ENCODE assay signal across 28 cellular contexts in the genomic region with DNA sequence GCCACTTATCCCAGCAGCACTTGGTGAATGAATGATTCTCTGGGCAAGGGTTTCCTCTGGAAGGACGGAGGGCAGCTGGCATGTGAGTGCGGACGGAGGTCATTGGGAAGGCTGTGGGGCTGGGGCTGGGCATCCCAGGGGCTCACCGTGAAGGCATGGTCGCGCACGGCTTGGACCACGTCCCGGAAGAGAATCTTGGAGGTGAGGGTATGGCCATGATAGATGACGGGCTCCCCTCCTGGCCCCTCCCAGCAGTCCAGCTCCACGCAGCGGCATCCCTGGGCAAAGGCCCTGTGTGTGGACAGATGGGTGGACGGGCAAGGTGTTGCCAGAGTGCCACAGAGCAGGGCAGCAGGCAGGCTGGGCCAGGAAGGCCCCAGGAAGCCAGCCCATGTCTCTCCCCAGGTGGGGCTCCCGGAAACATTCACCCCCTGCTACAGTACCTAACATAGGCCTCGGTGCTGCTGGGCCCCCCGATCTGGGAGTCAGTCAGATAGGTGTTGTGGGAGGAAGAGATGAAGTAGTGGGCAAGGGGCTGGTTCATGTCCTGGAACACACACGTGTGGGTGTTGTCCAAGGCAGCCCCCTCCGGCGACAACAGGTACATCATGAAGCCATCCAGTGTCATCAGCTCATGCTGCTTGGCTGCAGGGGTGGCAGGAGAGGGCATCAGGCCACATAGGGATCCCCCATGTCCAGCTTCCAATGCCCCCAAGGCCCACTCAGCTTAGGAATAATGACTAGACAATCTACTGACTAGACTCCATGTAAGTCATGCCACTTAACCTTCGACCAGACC.
"Had no signal": no experiment of that assay in that cellular context is flagged by ENCODE, and none has a peak within 500 bp of the region (broad histone marks: within the 10 kb centered on the region; RNA-seq: fewer than 3 reads in every experiment).

No MANE protein-coding gene starts in this region.

- H3K4me2 ChIP-seq: hepatocyte, smooth muscle cell had no signal

- H3K27me3 Mint-ChIP-seq: progenitor cell of endocrine pancreas had no signal

- H3K9me3 Mint-ChIP-seq: mesothelial cell of epicardium; naive B cell; natural killer cell; nephron progenitor cell; stimulated activated memory B cell treated with anti-CD40 and anti-IgM and Interleukin-4, amounts not matched to agents 10 μg/mL and 1 μg/mL and 100 μg/mL, for 72 hours; stimulated activated naive CD8-positive, alpha-beta T cell treated with anti-CD3 and anti-CD28 coated beads, Interleukin-15, amount 100 ng/mL, for 72 hours had no signal

- H3K27ac ChIP-seq: heart right ventricle, hepatocyte, left ventricle myocardium inferior, ovary, right atrium auricular region, right lobe of liver, testis, thyroid gland, transverse colon, upper lobe of left lung, vagina had no signal

- H3K36me3 Mint-ChIP-seq: naive B cell; natural killer cell; stimulated activated memory B cell treated with anti-CD40 and anti-IgM and Interleukin-4, amounts not matched to agents 10 μg/mL and 1 μg/mL and 100 μg/mL, for 72 hours had no signal

- DNase-seq: heart right ventricle; left ventricle myocardium inferior; mesendoderm; naive B cell; natural killer cell; nephron progenitor cell; nucleus accumbens; ovary; stimulated activated CD4-positive, alpha-beta T cell treated with anti-CD3 and anti-CD28 coated beads, Interleukin-1b, Interleukin-23, amount 100 ng/mL, for 48 hours; stimulated activated CD4-positive, alpha-beta T cell treated with anti-CD3 and anti-CD28 coated beads, Interleukin-2, amount 100 ng/mL, for 48 hours; stimulated activated CD4-positive, alpha-beta T cell treated with anti-CD3 and anti-CD28 coated beads, Interleukin-4, amount 100 ng/mL, for 4 hours; stimulated activated CD8-positive, alpha-beta memory T cell treated with anti-CD3 and anti-CD28 coated beads, Interleukin-4, amount 100 ng/mL, for 48 hours; stimulated activated naive CD4-positive, alpha-beta T cell treated with Interleukin-2 at 50 U/mL for 16 hours; stimulated activated naive CD8-positive, alpha-beta T cell treated with anti-CD3 and anti-CD28 coated beads, Interleukin-15, amount 100 ng/mL, for 72 hours; testis; thyroid gland; transverse colon had no signal

- H3K9me3 ChIP-seq: heart right ventricle, left ventricle myocardium inferior, ovary, right atrium auricular region, right lobe of liver, testis, thyroid gland, transverse colon, upper lobe of left lung, vagina had no signal

- H3K36me3 ChIP-seq: ovary, right lobe of liver, thyroid gland had no signal

- H3K4me1 Mint-ChIP-seq: naive B cell; natural killer cell; stimulated activated memory B cell treated with anti-CD40 and anti-IgM and Interleukin-4, amounts not matched to agents 10 μg/mL and 1 μg/mL and 100 μg/mL, for 72 hours had no signal

- H3K4me3 ChIP-seq: heart right ventricle, hepatocyte, left ventricle myocardium inferior, lung, ovary, right atrium auricular region, right lobe of liver, smooth muscle cell, testis, thyroid gland, transverse colon, upper lobe of left lung, vagina had no signal

- H2AFZ ChIP-seq: hepatocyte had no signal

- H3K4me3 Mint-ChIP-seq: mesothelial cell of epicardium; naive B cell; natural killer cell; nephron progenitor cell; stimulated activated memory B cell treated with anti-CD40 and anti-IgM and Interleukin-4, amounts not matched to agents 10 μg/mL and 1 μg/mL and 100 μg/mL, for 72 hours; stimulated activated naive CD8-positive, alpha-beta T cell treated with anti-CD3 and anti-CD28 coated beads, Interleukin-15, amount 100 ng/mL, for 72 hours had no signal

- FAIRE-seq: keratinocyte had no signal

- H3K27ac Mint-ChIP-seq: mesothelial cell of epicardium; naive B cell; natural killer cell; progenitor cell of endocrine pancreas; stimulated activated memory B cell treated with anti-CD40 and anti-IgM and Interleukin-4, amounts not matched to agents 10 μg/mL and 1 μg/mL and 100 μg/mL, for 72 hours had no signal

- H3K27me3 ChIP-seq: hepatocyte, ovary, right atrium auricular region, right lobe of liver, testis, thyroid gland, transverse colon, upper lobe of left lung, vagina had no signal
